ENCODE assay signal across 1 cellular context in the genomic region with DNA sequence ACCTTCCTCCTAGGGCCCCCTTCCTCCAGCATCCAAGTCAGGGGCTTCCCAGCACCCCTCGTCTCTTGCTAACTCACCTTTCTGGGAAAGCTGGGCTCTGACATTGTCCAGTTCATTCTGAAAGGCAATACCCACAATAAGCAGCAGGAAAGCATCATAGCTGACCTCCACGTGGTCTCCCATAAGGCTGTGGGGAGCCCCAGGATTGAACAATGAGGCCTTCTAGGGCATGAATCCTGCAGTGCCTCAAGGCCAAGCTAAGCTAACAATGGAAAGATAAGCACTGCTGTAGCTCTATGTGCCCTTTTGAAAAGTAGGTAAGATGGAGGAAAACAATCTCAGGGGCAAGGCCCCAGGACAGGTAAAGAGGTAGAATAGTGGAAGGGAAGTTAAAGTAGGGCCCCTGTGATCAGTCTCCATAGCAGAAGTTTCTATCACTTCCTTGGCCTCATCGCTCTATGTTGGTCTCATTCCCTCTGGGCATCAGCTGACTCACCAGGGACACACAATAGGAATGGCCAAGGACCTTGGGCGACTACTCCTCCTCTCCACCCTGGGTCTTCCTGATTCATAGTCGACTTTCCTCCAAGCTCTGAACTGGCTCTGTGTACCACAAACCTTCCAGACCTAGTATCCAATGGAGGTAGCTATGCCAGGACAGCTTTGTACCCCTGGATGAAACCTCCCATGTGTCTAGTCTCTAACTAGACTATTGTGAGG.
A peak's percentile ranks its signal among the peaks of the same experiment; 100 is the strongest.
TF ChIP-seq lines count a peak whose summit lies in the region.

No MANE protein-coding gene starts in this region.

TF ChIP-seq in HepG2, 621 proteins besides CTCF, POLR2A, EP300 and RAD21 (continued from another document and continues in another):
- TF ChIP-seq LRRFIP1 (CRISPR knock-in tag; conservative IDR thresholded peaks at IDR 0.05) (no peak), NR2F6 (IDR thresholded peaks at IDR 0.05) (0 out of 2 replicates have a peak, but pooled peaks have one; percentile 17), NR2F6 (CRISPR knock-in tag; IDR thresholded peaks at IDR 0.05) (0 out of 2 replicates have a peak, but pooled peaks have one; percentile 31), ZNF547 (CRISPR knock-in tag; IDR thresholded peaks at IDR 0.05) (peak; percentile 55; the same call in 1 of the 2 replicates), ISL2 (CRISPR knock-in tag; IDR thresholded peaks at IDR 0.05) (peak; percentile 44; the same call in 1 of the 2 replicates), HNF4A (CRISPR knock-in tag; IDR thresholded peaks at IDR 0.05) (peak; percentile 65), TFE3 (CRISPR knock-in tag; IDR thresholded peaks at IDR 0.05) (0 out of 2 replicates have a peak, but pooled peaks have one; percentile 29), ZBTB44 (CRISPR knock-in tag; IDR thresholded peaks at IDR 0.05) (0 out of 2 replicates have a peak, but pooled peaks have one; percentile 34), ETV5 (CRISPR knock-in tag; IDR thresholded peaks at IDR 0.05; ENCODE audit: borderline replicate concordance) (no peak), FLYWCH1 (CRISPR knock-in tag; IDR thresholded peaks at IDR 0.05) (no peak), MNT (IDR thresholded peaks at IDR 0.05) (peak; percentile 48; the same call in 1 of the 2 replicates)
- TF ChIP-seq, protein P1, sequence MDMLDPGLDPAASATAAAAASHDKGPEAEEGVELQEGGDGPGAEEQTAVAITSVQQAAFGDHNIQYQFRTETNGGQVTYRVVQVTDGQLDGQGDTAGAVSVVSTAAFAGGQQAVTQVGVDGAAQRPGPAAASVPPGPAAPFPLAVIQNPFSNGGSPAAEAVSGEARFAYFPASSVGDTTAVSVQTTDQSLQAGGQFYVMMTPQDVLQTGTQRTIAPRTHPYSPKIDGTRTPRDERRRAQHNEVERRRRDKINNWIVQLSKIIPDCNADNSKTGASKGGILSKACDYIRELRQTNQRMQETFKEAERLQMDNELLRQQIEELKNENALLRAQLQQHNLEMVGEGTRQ (IDR thresholded peaks at IDR 0.05; ENCODE audit: low read depth, low read length), result peak; percentile 38; the same call in 1 of the 2 replicates
- TF ChIP-seq, protein P1 (CRISPR knock-in tag; IDR thresholded peaks at IDR 0.05; ENCODE audit: borderline replicate concordance), result peak; percentile 77; the same call in 1 of the 2 replicates
- TF ChIP-seq, protein P2, sequence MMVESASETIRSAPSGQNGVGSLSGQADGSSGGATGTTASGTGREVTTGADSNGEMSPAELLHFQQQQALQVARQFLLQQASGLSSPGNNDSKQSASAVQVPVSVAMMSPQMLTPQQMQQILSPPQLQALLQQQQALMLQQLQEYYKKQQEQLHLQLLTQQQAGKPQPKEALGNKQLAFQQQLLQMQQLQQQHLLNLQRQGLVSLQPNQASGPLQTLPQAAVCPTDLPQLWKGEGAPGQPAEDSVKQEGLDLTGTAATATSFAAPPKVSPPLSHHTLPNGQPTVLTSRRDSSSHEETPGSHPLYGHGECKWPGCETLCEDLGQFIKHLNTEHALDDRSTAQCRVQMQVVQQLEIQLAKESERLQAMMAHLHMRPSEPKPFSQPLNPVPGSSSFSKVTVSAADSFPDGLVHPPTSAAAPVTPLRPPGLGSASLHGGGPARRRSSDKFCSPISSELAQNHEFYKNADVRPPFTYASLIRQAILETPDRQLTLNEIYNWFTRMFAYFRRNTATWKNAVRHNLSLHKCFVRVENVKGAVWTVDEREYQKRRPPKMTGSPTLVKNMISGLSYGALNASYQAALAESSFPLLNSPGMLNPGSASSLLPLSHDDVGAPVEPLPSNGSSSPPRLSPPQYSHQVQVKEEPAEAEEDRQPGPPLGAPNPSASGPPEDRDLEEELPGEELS (CRISPR knock-in tag; IDR thresholded peaks at IDR 0.05), result peak; percentile 26; the same call in 1 of the 2 replicates
- TF ChIP-seq, protein P3, sequence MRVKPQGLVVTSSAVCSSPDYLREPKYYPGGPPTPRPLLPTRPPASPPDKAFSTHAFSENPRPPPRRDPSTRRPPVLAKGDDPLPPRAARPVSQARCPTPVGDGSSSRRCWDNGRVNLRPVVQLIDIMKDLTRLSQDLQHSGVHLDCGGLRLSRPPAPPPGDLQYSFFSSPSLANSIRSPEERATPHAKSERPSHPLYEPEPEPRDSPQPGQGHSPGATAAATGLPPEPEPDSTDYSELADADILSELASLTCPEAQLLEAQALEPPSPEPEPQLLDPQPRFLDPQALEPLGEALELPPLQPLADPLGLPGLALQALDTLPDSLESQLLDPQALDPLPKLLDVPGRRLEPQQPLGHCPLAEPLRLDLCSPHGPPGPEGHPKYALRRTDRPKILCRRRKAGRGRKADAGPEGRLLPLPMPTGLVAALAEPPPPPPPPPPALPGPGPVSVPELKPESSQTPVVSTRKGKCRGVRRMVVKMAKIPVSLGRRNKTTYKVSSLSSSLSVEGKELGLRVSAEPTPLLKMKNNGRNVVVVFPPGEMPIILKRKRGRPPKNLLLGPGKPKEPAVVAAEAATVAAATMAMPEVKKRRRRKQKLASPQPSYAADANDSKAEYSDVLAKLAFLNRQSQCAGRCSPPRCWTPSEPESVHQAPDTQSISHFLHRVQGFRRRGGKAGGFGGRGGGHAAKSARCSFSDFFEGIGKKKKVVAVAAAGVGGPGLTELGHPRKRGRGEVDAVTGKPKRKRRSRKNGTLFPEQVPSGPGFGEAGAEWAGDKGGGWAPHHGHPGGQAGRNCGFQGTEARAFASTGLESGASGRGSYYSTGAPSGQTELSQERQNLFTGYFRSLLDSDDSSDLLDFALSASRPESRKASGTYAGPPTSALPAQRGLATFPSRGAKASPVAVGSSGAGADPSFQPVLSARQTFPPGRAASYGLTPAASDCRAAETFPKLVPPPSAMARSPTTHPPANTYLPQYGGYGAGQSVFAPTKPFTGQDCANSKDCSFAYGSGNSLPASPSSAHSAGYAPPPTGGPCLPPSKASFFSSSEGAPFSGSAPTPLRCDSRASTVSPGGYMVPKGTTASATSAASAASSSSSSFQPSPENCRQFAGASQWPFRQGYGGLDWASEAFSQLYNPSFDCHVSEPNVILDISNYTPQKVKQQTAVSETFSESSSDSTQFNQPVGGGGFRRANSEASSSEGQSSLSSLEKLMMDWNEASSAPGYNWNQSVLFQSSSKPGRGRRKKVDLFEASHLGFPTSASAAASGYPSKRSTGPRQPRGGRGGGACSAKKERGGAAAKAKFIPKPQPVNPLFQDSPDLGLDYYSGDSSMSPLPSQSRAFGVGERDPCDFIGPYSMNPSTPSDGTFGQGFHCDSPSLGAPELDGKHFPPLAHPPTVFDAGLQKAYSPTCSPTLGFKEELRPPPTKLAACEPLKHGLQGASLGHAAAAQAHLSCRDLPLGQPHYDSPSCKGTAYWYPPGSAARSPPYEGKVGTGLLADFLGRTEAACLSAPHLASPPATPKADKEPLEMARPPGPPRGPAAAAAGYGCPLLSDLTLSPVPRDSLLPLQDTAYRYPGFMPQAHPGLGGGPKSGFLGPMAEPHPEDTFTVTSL (CRISPR knock-in tag; IDR thresholded peaks at IDR 0.05; ENCODE audit: borderline replicate concordance), result 0 out of 2 replicates have a peak, but pooled peaks have one; percentile 38
